In the genomic region with DNA sequence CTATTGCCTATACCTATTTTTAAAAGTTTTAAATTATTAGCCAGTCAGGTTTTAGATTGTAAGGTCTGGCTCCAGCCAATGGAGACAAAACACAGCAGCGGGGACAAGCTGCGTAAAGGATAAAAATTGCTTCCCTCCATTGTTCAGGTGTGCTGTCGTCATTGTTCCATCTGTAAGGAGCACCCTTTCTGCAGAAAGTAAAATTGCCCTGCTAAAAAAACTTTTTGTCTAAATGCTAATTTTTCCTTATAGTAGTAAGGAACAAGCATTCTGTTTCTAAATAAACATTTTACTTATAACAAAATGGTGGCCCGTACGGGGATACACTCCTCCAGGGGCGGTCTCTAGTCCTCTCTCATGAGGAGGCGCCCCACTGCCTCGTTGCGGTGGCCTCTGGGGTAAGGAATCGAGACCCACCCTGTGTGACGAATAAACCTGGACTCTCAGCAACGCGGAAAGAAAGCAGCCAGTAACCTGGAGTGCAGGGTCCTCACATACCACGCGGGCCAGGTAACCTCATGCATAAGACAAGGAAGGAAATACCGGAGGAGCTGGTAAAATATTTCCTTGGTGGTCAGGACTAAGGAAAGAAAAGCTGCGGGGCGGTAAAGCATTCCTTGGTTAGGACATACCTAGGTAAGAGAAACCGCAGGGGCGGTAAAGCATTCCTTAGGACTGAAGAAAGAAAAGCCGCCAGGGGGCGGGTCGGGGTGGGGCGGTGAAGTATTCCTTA, we compare ENCODE assay signal across 13 cellular contexts.
"Had no signal": no experiment of that assay in that cellular context is flagged by ENCODE, and none has a peak within 500 bp of the region (broad histone marks: within the 10 kb centered on the region; RNA-seq: fewer than 3 reads in every experiment).

No MANE protein-coding gene starts in this region.

- H3K27me3 ChIP-seq: cardiac muscle cell, colonic mucosa, testis had no signal

- H3K27ac ChIP-seq: cardiac muscle cell, colonic mucosa, testis had no signal

- H3K27ac Mint-ChIP-seq: activated CD8-positive, alpha-beta T cell treated with anti-CD3 and anti-CD28 coated beads for 36 hours; natural killer cell treated with Interleukin-12 subunit alpha and Interleukin-12 subunit beta and Interleukin-15 and Interleukin-18, amount 100 ng/mL, for 72 hours; T-helper 2 cell treated with Interferon-gamma antibody and Interleukin-4, amounts not matched to agents 5 μg/mL and 100 μg/mL, for 36 hours had no signal

- H3K36me3 ChIP-seq: cardiac muscle cell, colonic mucosa had no signal

- H3K9me3 Mint-ChIP-seq: activated CD8-positive, alpha-beta T cell treated with anti-CD3 and anti-CD28 coated beads for 36 hours; natural killer cell treated with Interleukin-12 subunit alpha and Interleukin-12 subunit beta and Interleukin-15 and Interleukin-18, amount 100 ng/mL, for 72 hours had no signal

- H3K9me3 ChIP-seq: colonic mucosa, testis had no signal

- DNase-seq: activated CD8-positive, alpha-beta memory T cell treated with anti-CD3 and anti-CD28 coated beads, Interleukin-2, amount 50 U/mL, for 48 hours; activated CD8-positive, alpha-beta T cell treated with anti-CD3 and anti-CD28 coated beads for 36 hours; activated naive CD4-positive, alpha-beta T cell treated with Interleukin-2 at 50 U/mL for 16 hours; colonic mucosa; effector CD8-positive, alpha-beta T cell; erythroblast; stimulated activated CD4-positive, alpha-beta T cell treated with anti-CD3 and anti-CD28 coated beads, Interleukin-4, amount 100 ng/mL, for 1 hour; stimulated activated CD8-positive, alpha-beta memory T cell treated with anti-CD3 and anti-CD28 coated beads, Interleukin-4, amount 100 ng/mL, for 48 hours; stimulated activated naive CD8-positive, alpha-beta T cell treated with anti-CD3 and anti-CD28 coated beads, Interleukin-15, Interleukin-2, amounts not matched to agents 100 U/mL and 50 U/mL, for 24 hours; testis had no signal

- H3K4me3 Mint-ChIP-seq: activated CD8-positive, alpha-beta T cell treated with anti-CD3 and anti-CD28 coated beads for 36 hours; natural killer cell treated with Interleukin-12 subunit alpha and Interleukin-12 subunit beta and Interleukin-15 and Interleukin-18, amount 100 ng/mL, for 72 hours; T-helper 2 cell treated with Interferon-gamma antibody and Interleukin-4, amounts not matched to agents 5 μg/mL and 100 μg/mL, for 36 hours had no signal

- H3K27me3 Mint-ChIP-seq: activated CD8-positive, alpha-beta T cell treated with anti-CD3 and anti-CD28 coated beads for 36 hours; natural killer cell treated with Interleukin-12 subunit alpha and Interleukin-12 subunit beta and Interleukin-15 and Interleukin-18, amount 100 ng/mL, for 72 hours had no signal

- H3K4me3 ChIP-seq: cardiac muscle cell, colonic mucosa, testis had no signal

- ATAC-seq: activated CD8-positive, alpha-beta T cell treated with anti-CD3 and anti-CD28 coated beads for 36 hours; natural killer cell treated with Interleukin-12 subunit alpha and Interleukin-12 subunit beta and Interleukin-15 and Interleukin-18, amount 100 ng/mL, for 72 hours; stimulated activated naive CD8-positive, alpha-beta T cell treated with anti-CD3 and anti-CD28 coated beads, Interleukin-15, Interleukin-2, amounts not matched to agents 100 U/mL and 50 U/mL, for 24 hours had no signal
